In the genomic region with DNA sequence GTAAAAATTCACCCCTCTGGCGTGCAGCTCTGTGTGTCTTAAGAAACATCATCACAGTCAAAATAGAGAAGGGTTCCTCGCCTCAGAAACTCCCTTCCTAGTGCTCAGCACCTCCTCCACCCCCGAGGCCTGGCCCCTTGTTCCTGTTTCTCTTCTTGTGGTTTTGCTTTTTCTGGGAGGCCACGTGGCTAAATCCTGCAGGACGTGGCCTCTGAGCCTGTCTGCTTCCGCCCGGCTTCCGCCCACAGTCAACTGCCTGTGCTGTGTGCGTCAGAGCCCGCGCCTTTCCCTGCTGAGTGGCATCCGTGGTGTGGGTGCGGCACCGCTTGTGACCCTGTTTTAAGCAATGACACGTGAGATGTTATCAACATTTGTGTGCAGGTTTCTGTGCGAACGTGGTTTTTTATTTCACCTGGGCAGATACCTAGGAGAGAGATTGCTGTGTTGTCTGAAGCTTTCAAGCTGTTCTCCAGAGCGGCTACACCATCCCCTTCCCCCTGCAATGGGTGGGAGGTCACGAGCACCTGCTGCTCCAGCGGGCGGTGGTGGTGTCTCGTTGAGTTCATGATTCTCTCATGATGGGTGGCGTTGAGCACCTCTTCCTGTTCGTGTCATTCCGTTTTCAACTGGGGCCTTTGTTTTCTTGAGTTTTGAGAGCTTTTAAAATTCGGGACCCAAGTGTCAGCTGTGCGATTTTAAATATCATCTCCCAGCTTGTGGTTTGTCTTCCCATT, we compare ENCODE assay signal across 9 cellular contexts. TPM values are rescaled to one million over a fixed set of nuclear protein-coding genes. Genes with fewer than 3 reads are reported as not detected.
DNase-seq lines count a peak whose midpoint lies in the region; ATAC-seq and TF ChIP-seq lines count a peak whose summit lies in the region.
"Had no signal": no experiment of that assay in that cellular context is flagged by ENCODE, and none has a peak within 500 bp of the region (broad histone marks: within the 10 kb centered on the region; RNA-seq: fewer than 3 reads in every experiment).

No MANE protein-coding gene starts in this region.

- TF ChIP-seq CTCF in cardiac fibroblast (IDR thresholded peaks at IDR 0.05; ENCODE audit: low read depth, low read length), result no peak

- no peaks in the 10 kb centered on the region for H3K27me3 Mint-ChIP-seq in naive thymus-derived CD8-positive, alpha-beta T cell
- H3K27me3 Mint-ChIP-seq in stimulated activated naive CD8-positive, alpha-beta T cell treated with anti-CD3 and anti-CD28 coated beads, Interleukin-15, amount 100 ng/mL, for 72 hours, result no peaks in the 10 kb centered on the region

- peaks cover 18 to 59% (median 50%) of the 10 kb centered on the region in 4 donors for H3K4me1 Mint-ChIP-seq in naive thymus-derived CD8-positive, alpha-beta T cell
- peaks cover 39% of the 10 kb centered on the region for H3K4me1 Mint-ChIP-seq in stimulated activated naive CD8-positive, alpha-beta T cell treated with anti-CD3 and anti-CD28 coated beads, Interleukin-15, amount 100 ng/mL, for 72 hours

- peak overlapping the region; percentile 95 to 100 (median 99) for H3K27ac Mint-ChIP-seq in naive thymus-derived CD8-positive, alpha-beta T cell
- H3K27ac Mint-ChIP-seq in stimulated activated naive CD8-positive, alpha-beta T cell treated with anti-CD3 and anti-CD28 coated beads, Interleukin-15, amount 100 ng/mL, for 72 hours, result peak overlapping the region; percentile 84 to 92

- no peak overlapping the region for H3K4me3 ChIP-seq in cardiac fibroblast (replicated peaks in 1 of 2; ENCODE audit: low read depth in 2 of 2, low read length in 2 of 2)

- H3K4me3 Mint-ChIP-seq in naive thymus-derived CD8-positive, alpha-beta T cell, result peak overlapping the region; percentile 77 to 96 (median 87)
- H3K4me3 Mint-ChIP-seq in stimulated activated naive CD8-positive, alpha-beta T cell treated with anti-CD3 and anti-CD28 coated beads, Interleukin-15, amount 100 ng/mL, for 72 hours, result peak overlapping the region; percentile 76 to 78

- POLR2A ChIA-PET in naive thymus-derived CD8-positive, alpha-beta T cell (lab: Charles Lee), result interaction anchor here (0.9 to 4.4 kb wide), 9 partner anchors 9 to 303 kb away, joined by 3 to 51 read pairs (median 4); a partner anchor contains a TSS

- ATAC-seq in HG03378 (IDR thresholded peaks at IDR 0.05; ENCODE audit: unreplicated experiment) (peak; percentile 54), HG03039 (IDR thresholded peaks at IDR 0.05; ENCODE audit: unreplicated experiment) (no peak)
- ATAC-seq in naive thymus-derived CD8-positive, alpha-beta T cell, result peak; percentile 89 to 90
- ATAC-seq in stimulated activated naive CD8-positive, alpha-beta T cell treated with anti-CD3 and anti-CD28 coated beads, Interleukin-15, amount 100 ng/mL, for 72 hours, result peak; percentile 92

- DNase-seq in GM19238 (ENCODE audit: insufficient read length, low spot score), result peak; percentile 92
- DNase-seq in activated CD4-positive, CD25-positive, alpha-beta regulatory T cell treated with anti-CD3 and anti-CD28 coated beads, Interleukin-2, amount 50 U/mL, for 16 hours (ENCODE audit: low read depth, low spot score), result peak; percentile 77
- peak; percentile 37 to 48 for DNase-seq in cardiac fibroblast (ENCODE audit: low read depth in 2 of 2)
- DNase-seq in naive thymus-derived CD8-positive, alpha-beta T cell, result peak; percentile 78 to 97 (median 92)
- DNase-seq in stimulated activated naive CD8-positive, alpha-beta T cell treated with anti-CD3 and anti-CD28 coated beads, Interleukin-15, amount 100 ng/mL, for 72 hours, result peak; percentile 68 to 81
- DNase-seq in NCI-H1105 treated with DMSO at 0.1 percent for 48 hours (lab: John Stamatoyannopoulos, UW), result no peak

- H3K36me3 Mint-ChIP-seq in naive thymus-derived CD8-positive, alpha-beta T cell, result peaks cover 0 to 21% (median 17%) of the 10 kb centered on the region in 3 donors

- no peaks in the 10 kb centered on the region for H3K9me3 Mint-ChIP-seq in naive thymus-derived CD8-positive, alpha-beta T cell
- no peaks in the 10 kb centered on the region for H3K9me3 Mint-ChIP-seq in stimulated activated naive CD8-positive, alpha-beta T cell treated with anti-CD3 and anti-CD28 coated beads, Interleukin-15, amount 100 ng/mL, for 72 hours

RNA-seq across cellular contexts. Expression of a gene that starts 21.7 kb away (rescaled TPM):
- 10 to 100 TPM; 61.5 to 64.4 TPM for total RNA-seq in naive thymus-derived CD8-positive, alpha-beta T cell
- polyA plus RNA-seq in naive thymus-derived CD8-positive, alpha-beta T cell, result 10 to 100 TPM; 21.3 to 44.7 (median 22.9) TPM

RNA-seq across cellular contexts. Expression of a gene that starts 56.2 kb away (rescaled TPM):
- total RNA-seq in naive thymus-derived CD8-positive, alpha-beta T cell, result not detected
- not detected for polyA plus RNA-seq in naive thymus-derived CD8-positive, alpha-beta T cell
- total RNA-seq: SK-MEL-5 had no signal
